Comparison of ENCODE assay signal across 8 cellular contexts in genomic region chr17:64262422-64263260, GRCh38. TPM values are rescaled to one million over a fixed set of nuclear protein-coding genes. Genes with fewer than 3 reads are reported as not detected.
DNase-seq lines count a peak whose midpoint lies in the region; ATAC-seq, FAIRE-seq and TF ChIP-seq lines count a peak whose summit lies in the region.

TEX2 (minus strand) TSS chr17:64263260; CDS start chr17:64214217, 49,043 bp downstream.

- H3K27ac Mint-ChIP-seq in memory B cell = peak within 1 kb of the TSS; percentile 80

- peak within 1 kb of the TSS; percentile 91 for H3K4me3 Mint-ChIP-seq in memory B cell

- no peak for TF ChIP-seq CTCF in GM12865 (IDR thresholded peaks at IDR 0.05; ENCODE audit: insufficient read depth, low read depth, low read length, missing control alignments)
- no peak for TF ChIP-seq CTCF in MM.1S (IDR thresholded peaks at IDR 0.05; ENCODE audit: low read length)
- TF ChIP-seq CTCF in dorsolateral prefrontal cortex (IDR thresholded peaks at IDR 0.05 in 54 of 56, conservative IDR thresholded peaks at IDR 0.05 in 2 of 56; ENCODE audit: low read depth in 1 of 56, partially characterized antibody in 56 of 56) = no peak

- H3K4me3 ChIP-seq in GM12865 (ENCODE audit: low read depth, low read length) (peak within 1 kb of the TSS; percentile 78), MM.1S (ENCODE audit: low read length) (peak within 1 kb of the TSS; percentile 77), dorsolateral prefrontal cortex (peak within 1 kb of the TSS; percentile 68 to 99 (median 92))

- peaks cover 5% of the 10 kb centered on the region for H3K27me3 Mint-ChIP-seq in memory B cell

- no peaks in the 10 kb centered on the region for H4K20me1 ChIP-seq in MM.1S (ENCODE audit: insufficient read depth, low read length)

- no peaks in the 10 kb centered on the region for H3K9me2 ChIP-seq in MM.1S (replicated peaks; ENCODE audit: insufficient read depth, low read length)

- H3K27ac ChIP-seq in MM.1S (ENCODE audit: low read length) = peak within 1 kb of the TSS; percentile 67
- H3K27ac ChIP-seq in dorsolateral prefrontal cortex = peak within 1 kb of the TSS in 57 of 59 donors; percentile 18 to 95 (median 85)

- peaks cover 51% of the 10 kb centered on the region for H3K79me2 ChIP-seq in MM.1S (ENCODE audit: low read length)

- TF ChIP-seq POLR2A in H54 (IDR thresholded peaks at IDR 0.05; ENCODE audit: low read depth, low read length) = peak; percentile 86

- H3K27me3 ChIP-seq in MM.1S (replicated peaks; ENCODE audit: insufficient read depth, low read length) (no peaks in the 10 kb centered on the region), dorsolateral prefrontal cortex (no peaks in the 10 kb centered on the region)

- peaks cover 19% of the 10 kb centered on the region for H3K4me1 Mint-ChIP-seq in memory B cell

- H3K4me2 ChIP-seq in MM.1S (ENCODE audit: low read depth, low read length) = peak within 1 kb of the TSS; percentile 58

- ATAC-seq in memory B cell (ENCODE audit: low read depth) = peak; percentile 19

- peaks cover 16% of the 10 kb centered on the region for H3K4me1 ChIP-seq in MM.1S (ENCODE audit: low read length)

- H3K9me3 Mint-ChIP-seq in memory B cell = no peaks in the 10 kb centered on the region

- no peaks in the 10 kb centered on the region for H3K9me3 ChIP-seq in MM.1S (replicated peaks; ENCODE audit: insufficient read depth, low read length)

- intact Hi-C loops in dorsolateral prefrontal cortex (cut with DNase I) = loop anchor here (2.0 to 5.0 kb wide), 4 partner anchors 60 to 130 kb away; partner anchors contain the start of gene ERN1 (in 1 of the 2)

- peak; percentile 50 for DNase-seq in GM12865 (ENCODE audit: low read depth)
- peak; percentile 54 for DNase-seq in H54 (ENCODE audit: insufficient read length, low spot score)
- DNase-seq in MM.1S = peak; percentile 56
- DNase-seq in activated CD4-positive, alpha-beta T cell treated with anti-CD3 and anti-CD28 coated beads, Interleukin-2, amount 50 U/mL, for 48 hours = peak; percentile 61 to 70
- DNase-seq in dorsolateral prefrontal cortex = peak; percentile 27 to 63 (median 44)
- peak; percentile 27 to 76 for DNase-seq in memory B cell (ENCODE audit: low spot score in 2 of 2)
- DNase-seq in stimulated activated CD8-positive, alpha-beta memory T cell treated with anti-CD3 and anti-CD28 coated beads, Interleukin-15, amount 100 ng/mL, for 24 hours (ENCODE audit: low read depth) = peak; percentile 29
- DNase-seq in CD1c-positive myeloid dendritic cell (ENCODE audit: extremely low spot score) = no peak

- H3F3A ChIP-seq in MM.1S (ENCODE audit: insufficient read depth, low read length) = peaks cover 15% of the 10 kb centered on the region

- H2AFZ ChIP-seq in MM.1S (ENCODE audit: low read length) = peak within 1 kb of the TSS; percentile 67

- H3K36me3 Mint-ChIP-seq in memory B cell = no peaks in the 10 kb centered on the region

- H3K9ac ChIP-seq in MM.1S (ENCODE audit: low read length) = peak within 1 kb of the TSS; percentile 81

- no peak for FAIRE-seq in H54 (lab: Jason Lieb, UNC)

- no peaks in the 10 kb centered on the region for H3K36me3 ChIP-seq in MM.1S (replicated peaks; ENCODE audit: insufficient read depth, low read length)

RNA-seq across cellular contexts. Expression of gene TEX2, which starts in this region (rescaled TPM):
- total RNA-seq in dorsolateral prefrontal cortex = 100 to 1,000 TPM in 2 of 120 experiments, 10 to 100 TPM in 118; 59.9 to 107 (median 79.7) TPM
